19 cellular contexts compared by ENCODE assay signal in genomic region chr3:2770451-2770850, GRCh38.
DNase-seq lines count a peak whose midpoint lies in the region; ATAC-seq and TF ChIP-seq lines count a peak whose summit lies in the region.
"Had no signal": no experiment of that assay in that cellular context is flagged by ENCODE, and none has a peak within 500 bp of the region (broad histone marks: within the 10 kb centered on the region; RNA-seq: fewer than 3 reads in every experiment).

No MANE protein-coding gene starts in this region.

- intact Hi-C loops in Caco-2 (cut with micrococcal nuclease; ENCODE audit: unreplicated experiment): loop anchor here (1.0 kb wide), 1 partner anchor 245 kb away; no protein-coding TSS in a partner anchor

- no peak overlapping the region for H3T11ph ChIP-seq in H9 (ENCODE audit: low read length)

- ATAC-seq in HG03439 (IDR thresholded peaks at IDR 0.05; ENCODE audit: unreplicated experiment): no peak
- ATAC-seq: activated CD4-positive, CD25-positive, alpha-beta regulatory T cell treated with anti-CD3 and anti-CD28 coated beads, Interleukin-2, amount 50 U/mL, for 24 hours had no signal

- H2BK15ac ChIP-seq in H9 (ENCODE audit: low read depth, low read length): no peak overlapping the region

- no peak overlapping the region for H2AFZ ChIP-seq in H9 (ENCODE audit: low read length)

- no peak overlapping the region for H4K5ac ChIP-seq in H9 (ENCODE audit: insufficient read length, low read depth, low read length)

- H3K27me3 Mint-ChIP-seq in Caco-2 (ENCODE audit: insufficient read depth, unreplicated experiment): no peaks in the 10 kb centered on the region
- no peaks in the 10 kb centered on the region for H3K27me3 Mint-ChIP-seq in H9 (ENCODE audit: low read depth)
- no peaks in the 10 kb centered on the region for H3K27me3 Mint-ChIP-seq in activated CD4-positive, alpha-beta memory T cell treated with anti-CD3 and anti-CD28 coated beads, Interleukin-2, amount 10 ng/mL, durations not matched to agents 7 days and 5 days

- no peaks in the 10 kb centered on the region for H3K79me1 ChIP-seq in H9 (ENCODE audit: insufficient read depth, low read depth, low read length, poor library complexity, severe bottlenecking)

- H3K4me1 Mint-ChIP-seq in Caco-2 (ENCODE audit: low read depth, unreplicated experiment) (peaks cover 24% of the 10 kb centered on the region), H9 (peaks cover 25 to 33% of the 10 kb centered on the region in 2 experiments)
- H3K4me1 Mint-ChIP-seq in activated CD4-positive, alpha-beta memory T cell treated with anti-CD3 and anti-CD28 coated beads, Interleukin-2, amount 10 ng/mL, durations not matched to agents 7 days and 5 days: no peaks in the 10 kb centered on the region
- H3K4me1 Mint-ChIP-seq: CD14-positive monocyte had no signal

- no peak overlapping the region for H3K23ac ChIP-seq in H9 (ENCODE audit: insufficient read length, low read depth, low read length)

- H2BK12ac ChIP-seq in H9 (ENCODE audit: insufficient read length, low read depth, low read length): no peak overlapping the region

- no peak for TF ChIP-seq CTCF in Caco-2 (IDR thresholded peaks at IDR 0.05; ENCODE audit: insufficient read depth in 1 of 2, low read depth in 1 of 2, low read length in 1 of 2, severe bottlenecking in 1 of 2, unreplicated experiment in 1 of 2)
- no peak for TF ChIP-seq CTCF in H9 (conservative IDR thresholded peaks at IDR 0.05)
- TF ChIP-seq CTCF in GM20000 (IDR thresholded peaks at IDR 0.05; ENCODE audit: extremely low read depth, missing control alignments): no peak

- H3K27me3 ChIP-seq in Caco-2 (replicated peaks; ENCODE audit: control insufficient read depth, insufficient read depth, low read length): no peaks in the 10 kb centered on the region
- H3K27me3 ChIP-seq in H9 (ENCODE audit: insufficient read depth, low read length): no peaks in the 10 kb centered on the region
- H3K27me3 ChIP-seq: breast epithelium had no signal

- no peak overlapping the region for H2BK5ac ChIP-seq in H9 (ENCODE audit: insufficient read length, low read length)

- H3K9me3 ChIP-seq in Caco-2 (no peaks in the 10 kb centered on the region), H9 (ENCODE audit: control insufficient read depth, low read depth, low read length) (no peaks in the 10 kb centered on the region), mesodermal cell (ENCODE audit: control insufficient read depth, low read length) (no peaks in the 10 kb centered on the region)
- H3K9me3 ChIP-seq: breast epithelium had no signal

- H3K36me3 ChIP-seq in Caco-2 (ENCODE audit: control insufficient read depth, insufficient read depth, low read length) (no peaks in the 10 kb centered on the region), mesodermal cell (ENCODE audit: control insufficient read depth, insufficient read depth, low read length) (no peaks in the 10 kb centered on the region)
- H3K36me3 ChIP-seq: breast epithelium had no signal

- H3K27ac Mint-ChIP-seq in Caco-2 (ENCODE audit: unreplicated experiment) (peak overlapping the region; percentile 37), H9 (peak overlapping the region in 2 of 3 experiments; percentile 22 to 49; a peak in 3 of 7 replicates)
- no peak overlapping the region for H3K27ac Mint-ChIP-seq in activated CD4-positive, alpha-beta memory T cell treated with anti-CD3 and anti-CD28 coated beads, Interleukin-2, amount 10 ng/mL, durations not matched to agents 7 days and 5 days
- H3K27ac Mint-ChIP-seq: activated naive CD8-positive, alpha-beta T cell; CD14-positive monocyte had no signal

- H3K36me3 Mint-ChIP-seq in Caco-2 (ENCODE audit: insufficient read depth, unreplicated experiment) (peaks cover 6% of the 10 kb centered on the region), H9 (ENCODE audit: insufficient read depth in 1 of 3, low read depth in 3 of 3) (no peaks in the 10 kb centered on the region)
- H3K36me3 Mint-ChIP-seq in activated CD4-positive, alpha-beta memory T cell treated with anti-CD3 and anti-CD28 coated beads, Interleukin-2, amount 10 ng/mL, durations not matched to agents 7 days and 5 days (ENCODE audit: low read depth): no peaks in the 10 kb centered on the region
- H3K36me3 Mint-ChIP-seq: activated naive CD8-positive, alpha-beta T cell; CD14-positive monocyte had no signal

- H3K4ac ChIP-seq in H9 (ENCODE audit: low read depth, low read length): no peak overlapping the region

- H3K56ac ChIP-seq in H9 (ENCODE audit: insufficient read length, low read depth, low read length): no peak overlapping the region

- H3K4me2 ChIP-seq in H9 (ENCODE audit: insufficient read depth, insufficient read length, low read length): no peak overlapping the region

- no peaks in the 10 kb centered on the region for H3K79me2 ChIP-seq in H9 (ENCODE audit: insufficient read depth, low read length)

- H4K91ac ChIP-seq in H9 (ENCODE audit: insufficient read length, low read depth, low read length): no peak overlapping the region

- H3K27ac ChIP-seq in H9 (ENCODE audit: insufficient read length, low read depth, low read length) (no peak overlapping the region), mesodermal cell (ENCODE audit: low read depth, low read length, severe bottlenecking) (peak overlapping the region; percentile 87), substantia nigra (ENCODE audit: low read depth, low read length, poor library complexity, severe bottlenecking) (no peak overlapping the region)
- H3K27ac ChIP-seq: breast epithelium had no signal

- H3K4me3 Mint-ChIP-seq in Caco-2 (ENCODE audit: unreplicated experiment): no peak overlapping the region
- H3K4me3 Mint-ChIP-seq in H9: no peak overlapping the region
- H3K4me3 Mint-ChIP-seq in activated CD4-positive, alpha-beta memory T cell treated with anti-CD3 and anti-CD28 coated beads, Interleukin-2, amount 10 ng/mL, durations not matched to agents 7 days and 5 days: no peak overlapping the region
- H3K4me3 Mint-ChIP-seq: activated naive CD8-positive, alpha-beta T cell; CD14-positive monocyte had no signal

- no peaks in the 10 kb centered on the region for H4K20me1 ChIP-seq in H9 (ENCODE audit: control insufficient read depth, insufficient read depth, insufficient read length)

- no peak overlapping the region for H3K14ac ChIP-seq in H9 (ENCODE audit: insufficient read depth, low read length)

- CTCF ChIA-PET in Caco-2 (lab: Charles Lee): interaction anchor here (0.5 to 1.4 kb wide), 3 partner anchors 79 to 715 kb away, joined by 3 to 12 read pairs (median 4); no protein-coding TSS in a partner anchor
- CTCF ChIA-PET in activated CD4-positive, alpha-beta memory T cell treated with anti-CD3 and anti-CD28 coated beads, Interleukin-2, amount 10 ng/mL, durations not matched to agents 7 days and 5 days (lab: Charles Lee): no interaction called here

- POLR2A ChIA-PET in Caco-2 (lab: Charles Lee): interaction anchor here (0.7 kb wide), 1 partner anchor 672 kb away, joined by 4 read pairs; the partner anchor contains the start of gene CNTN4
- POLR2A ChIA-PET in activated CD4-positive, alpha-beta memory T cell treated with anti-CD3 and anti-CD28 coated beads, Interleukin-2, amount 10 ng/mL, durations not matched to agents 7 days and 5 days (lab: Charles Lee): no interaction called here

- H2BK20ac ChIP-seq in H9 (ENCODE audit: low read depth, low read length, poor library complexity, severe bottlenecking): no peak overlapping the region

- no TSS peak for BruUV-seq in Caco-2 (replicated peaks; lab: Mats Ljungman, UMichigan)

- H3K9me3 Mint-ChIP-seq in Caco-2 (ENCODE audit: unreplicated experiment) (peaks cover 18% of the 10 kb centered on the region), H9 (no peaks in the 10 kb centered on the region)
- no peaks in the 10 kb centered on the region for H3K9me3 Mint-ChIP-seq in activated CD4-positive, alpha-beta memory T cell treated with anti-CD3 and anti-CD28 coated beads, Interleukin-2, amount 10 ng/mL, durations not matched to agents 7 days and 5 days

- H3K18ac ChIP-seq in H9 (ENCODE audit: insufficient read length, low read depth, low read length): no peak overlapping the region

- H3K4me3 ChIP-seq in Caco-2 (ENCODE audit: low read depth, low read length) (no peak overlapping the region), mesodermal cell (ENCODE audit: extremely low read depth, insufficient read depth, low read length, poor library complexity, severe bottlenecking) (no peak overlapping the region)
- H3K4me3 ChIP-seq: breast epithelium had no signal

- no peak overlapping the region for H2BK120ac ChIP-seq in H9 (ENCODE audit: low read depth, low read length, poor library complexity, severe bottlenecking)

- no peak overlapping the region for H2AK5ac ChIP-seq in H9 (ENCODE audit: insufficient read length, low read length)

- no CpG with 5 or more reads among the region's 2 CpGs for WGBS in H9 (ENCODE audit: extremely low coverage, insufficient read length, low lambda C conversion rate)
- WGBS in mesodermal cell (ENCODE audit: insufficient coverage in 2 of 2), 2 experiments: 14 to 44% methylated on average over 1 of the region's 2 CpGs

- peaks cover 11% of the 10 kb centered on the region for H3K4me1 ChIP-seq in Caco-2
- H3K4me1 ChIP-seq in H9 (ENCODE audit: insufficient read depth, low read length): peaks cover 6% of the 10 kb centered on the region
- H3K4me1 ChIP-seq in mesodermal cell (ENCODE audit: control insufficient read depth, insufficient read depth, low read length, poor library complexity, severe bottlenecking): peaks cover 21% of the 10 kb centered on the region
- H3K4me1 ChIP-seq: breast epithelium had no signal

- H4K8ac ChIP-seq in H9 (replicated peaks; ENCODE audit: insufficient read length, low read depth, low read length): no peak overlapping the region

- H3K23me2 ChIP-seq in H9 (ENCODE audit: insufficient read length, low read depth, low read length, poor library complexity, severe bottlenecking): no peaks in the 10 kb centered on the region

- peak; percentile 42 to 60 for DNase-seq in Caco-2
- no peak for DNase-seq in H9
- DNase-seq in cerebellar cortex (ENCODE audit: low spot score): peak; percentile 35
- DNase-seq in substantia nigra (lab: John Stamatoyannopoulos, UW): no peak
- DNase-seq in activated CD4-positive, alpha-beta memory T cell treated with anti-CD3 and anti-CD28 coated beads, Interleukin-2, amount 10 ng/mL, durations not matched to agents 7 days and 5 days: no peak
- no peak for DNase-seq in GM20000 (ENCODE audit: low spot score)
- DNase-seq: 8988T; activated CD8-positive, alpha-beta memory T cell treated with anti-CD3 and anti-CD28 coated beads, Interleukin-2, amount 50 U/mL, for 4 hours; foreskin melanocyte; NCI-H226; Right ventricle myocardium superior; stimulated activated CD4-positive, alpha-beta T cell treated with anti-CD3 and anti-CD28 coated beads, Interleukin-15, amount 100 ng/mL, for 24 hours; T-helper 2 cell had no signal

- H3K9ac ChIP-seq in H9 (ENCODE audit: extremely low read depth, insufficient read length, low read length): no peak overlapping the region

Comparison
In these comparisons a context has a peak if more than half of its experiments do, and no peak if none do; other contexts are left out.
1. DNase-seq: peak in Caco-2 (2 of 2) and cerebellar cortex (single experiment); none in H9 (single experiment), substantia nigra (0 of 49), activated CD4-positive, alpha-beta memory T cell treated with anti-CD3 and anti-CD28 coated beads, Interleukin-2, amount 10 ng/mL, durations not matched to agents 7 days and 5 days (single experiment) and GM20000 (single experiment).